1 cellular context compared by ENCODE assay signal in genomic region chr19:40616178-40616577, GRCh38.
TF ChIP-seq lines count a peak whose summit lies in the region.

No MANE protein-coding gene starts in this region.

TF ChIP-seq in HEK293, 187 proteins besides CTCF, POLR2A, EP300 and RAD21:
- no peak for TF ChIP-seq ZNF830 (tag by site-specific recombination; IDR thresholded peaks at IDR 0.05; ENCODE audit: low read depth)
- TF ChIP-seq ZNF311 (tag by site-specific recombination; IDR thresholded peaks at IDR 0.05; ENCODE audit: borderline replicate concordance) = no peak
- TF ChIP-seq ZNF292 (tag by site-specific recombination; IDR thresholded peaks at IDR 0.05; ENCODE audit: borderline replicate concordance, low read depth) = no peak
- 0 out of 2 replicates have a peak, but pooled peaks have one; percentile 77 for TF ChIP-seq ZNF362 (tag by site-specific recombination; IDR thresholded peaks at IDR 0.05)
- no peak for TF ChIP-seq ZNF707 (tag by site-specific recombination; IDR thresholded peaks at IDR 0.05)
- no peak for TF ChIP-seq ZNF274 (IDR thresholded peaks at IDR 0.05; ENCODE audit: low read length)
- no peak for TF ChIP-seq ZNF274 (tag by site-specific recombination; IDR thresholded peaks at IDR 0.05; ENCODE audit: borderline replicate concordance)
- TF ChIP-seq ZNF544 (tag by site-specific recombination; IDR thresholded peaks at IDR 0.05) = no peak
- no peak for TF ChIP-seq ZNF629 (tag by site-specific recombination; IDR thresholded peaks at IDR 0.05)
- TF ChIP-seq ZNF221 (tag by site-specific recombination; IDR thresholded peaks at IDR 0.05; ENCODE audit: borderline replicate concordance) = no peak
- no peak for TF ChIP-seq ZNF433 (tag by site-specific recombination; IDR thresholded peaks at IDR 0.05; ENCODE audit: low read depth)
- TF ChIP-seq ZBTB6 (tag by site-specific recombination; IDR thresholded peaks at IDR 0.05) = no peak
- TF ChIP-seq ZNF24 (tag by site-specific recombination; IDR thresholded peaks at IDR 0.05) = no peak
- no peak for TF ChIP-seq SP7 (tag by site-specific recombination; IDR thresholded peaks at IDR 0.05)
- 0 out of 2 replicates have a peak, but pooled peaks have one; percentile 40 for TF ChIP-seq BCL11B (tag by site-specific recombination; IDR thresholded peaks at IDR 0.05; ENCODE audit: low read depth)
- 0 out of 2 replicates have a peak, but pooled peaks have one; percentile 46 for TF ChIP-seq ZNF121 (tag by site-specific recombination; IDR thresholded peaks at IDR 0.05)
- no peak for TF ChIP-seq ZSCAN4 (tag by site-specific recombination; IDR thresholded peaks at IDR 0.05)
- no peak for TF ChIP-seq ZFP37 (tag by site-specific recombination; IDR thresholded peaks at IDR 0.05)
- TF ChIP-seq RBAK (tag by site-specific recombination; IDR thresholded peaks at IDR 0.05) = no peak
- TF ChIP-seq GFI1B (tag by site-specific recombination; IDR thresholded peaks at IDR 0.05) = no peak
TF ChIP-seq in HEK293: peak in this region for 3.
